Comparison of ENCODE assay signal across 12 cellular contexts in genomic region chr14:81209187-81209836, GRCh38. TPM values are rescaled to one million over a fixed set of nuclear protein-coding genes. Genes with fewer than 3 reads are reported as not detected.
DNase-seq lines count a peak whose midpoint lies in the region; ATAC-seq and TF ChIP-seq lines count a peak whose summit lies in the region.
"Had no signal": no experiment of that assay in that cellular context is flagged by ENCODE, and none has a peak within 500 bp of the region (broad histone marks: within the 10 kb centered on the region; RNA-seq: fewer than 3 reads in every experiment).

No MANE protein-coding gene starts in this region.

- H3K79me2 ChIP-seq in MM.1S (ENCODE audit: low read length), result peaks cover 58% of the 10 kb centered on the region

- H3K4me1 Mint-ChIP-seq in CD14-positive monocyte, result peaks cover 33% of the 10 kb centered on the region
- H3K4me1 Mint-ChIP-seq in dendritic cell treated with granulocyte-macrophage colony-stimulating factor and Interleukin-4, amounts not matched to agents 40 ng/mL and 50 ng/mL, for 4 days (ENCODE audit: low read depth), result peaks cover 54% of the 10 kb centered on the region
- peaks cover 24% of the 10 kb centered on the region for H3K4me1 Mint-ChIP-seq in activated CD4-positive, alpha-beta T cell treated with anti-CD3 and anti-CD28 coated beads, Interleukin-2, amount 10 ng/mL, durations not matched to agents 24 days and 14 days
- H3K4me1 Mint-ChIP-seq: mesothelial cell of epicardium had no signal

- H3F3A ChIP-seq in MM.1S (ENCODE audit: insufficient read depth, low read length), result no peaks in the 10 kb centered on the region

- H3K36me3 ChIP-seq in MM.1S (replicated peaks; ENCODE audit: insufficient read depth, low read length), result no peaks in the 10 kb centered on the region; the same call in 1 of the 2 replicates

- no peaks in the 10 kb centered on the region for H3K27me3 ChIP-seq in MM.1S (replicated peaks; ENCODE audit: insufficient read depth, low read length)

- peaks cover 0 to 11% (median 4%) of the 10 kb centered on the region in 7 donors for H3K9me3 Mint-ChIP-seq in CD14-positive monocyte
- no peaks in the 10 kb centered on the region for H3K9me3 Mint-ChIP-seq in dendritic cell treated with granulocyte-macrophage colony-stimulating factor and Interleukin-4, amounts not matched to agents 40 ng/mL and 50 ng/mL, for 4 days
- H3K9me3 Mint-ChIP-seq in activated CD4-positive, alpha-beta T cell treated with anti-CD3 and anti-CD28 coated beads, Interleukin-2, amount 10 ng/mL, durations not matched to agents 24 days and 14 days, result no peaks in the 10 kb centered on the region
- H3K9me3 Mint-ChIP-seq: mesothelial cell of epicardium had no signal

- no peaks in the 10 kb centered on the region for H3K9me2 ChIP-seq in MM.1S (replicated peaks; ENCODE audit: insufficient read depth, low read length)

- H3K27ac Mint-ChIP-seq in CD14-positive monocyte, result peak overlapping the region; percentile 90 to 96 (median 94)
- peak overlapping the region; percentile 76 for H3K27ac Mint-ChIP-seq in dendritic cell treated with granulocyte-macrophage colony-stimulating factor and Interleukin-4, amounts not matched to agents 40 ng/mL and 50 ng/mL, for 4 days
- H3K27ac Mint-ChIP-seq in activated CD4-positive, alpha-beta T cell treated with anti-CD3 and anti-CD28 coated beads, Interleukin-2, amount 10 ng/mL, durations not matched to agents 24 days and 14 days, result no peak overlapping the region
- H3K27ac Mint-ChIP-seq: mesothelial cell of epicardium had no signal

- H3K36me3 Mint-ChIP-seq in CD14-positive monocyte, result peaks cover 69 to 75% of the 10 kb centered on the region in 2 donors
- H3K36me3 Mint-ChIP-seq in dendritic cell treated with granulocyte-macrophage colony-stimulating factor and Interleukin-4, amounts not matched to agents 40 ng/mL and 50 ng/mL, for 4 days (ENCODE audit: low read depth), result peaks cover 77% of the 10 kb centered on the region
- peaks cover 55% of the 10 kb centered on the region for H3K36me3 Mint-ChIP-seq in activated CD4-positive, alpha-beta T cell treated with anti-CD3 and anti-CD28 coated beads, Interleukin-2, amount 10 ng/mL, durations not matched to agents 24 days and 14 days (ENCODE audit: low read depth)

- H2AFZ ChIP-seq in MM.1S (ENCODE audit: low read length), result no peak overlapping the region

- no peak overlapping the region for H3K4me2 ChIP-seq in MM.1S (ENCODE audit: low read depth, low read length)
- H3K4me2 ChIP-seq: smooth muscle cell had no signal

- no peaks in the 10 kb centered on the region for H3K9me3 ChIP-seq in MM.1S (replicated peaks; ENCODE audit: insufficient read depth, low read length)

- H3K4me3 ChIP-seq in MM.1S (ENCODE audit: low read length), result no peak overlapping the region
- H3K4me3 ChIP-seq: smooth muscle cell had no signal

- TF ChIP-seq CTCF in CD14-positive monocyte (IDR thresholded peaks at IDR 0.05), result no peak
- TF ChIP-seq CTCF in MM.1S (IDR thresholded peaks at IDR 0.05; ENCODE audit: low read length), result no peak
- TF ChIP-seq CTCF in omental fat pad (IDR thresholded peaks at IDR 0.05), result no peak

- DNase-seq in CD14-positive monocyte (ENCODE audit: low spot score), result peak; percentile 61
- DNase-seq in MM.1S, result no peak
- no peak for DNase-seq in activated CD4-positive, alpha-beta T cell treated with anti-CD3 and anti-CD28 coated beads, Interleukin-2, amount 10 ng/mL, durations not matched to agents 24 days and 14 days
- no peak for DNase-seq in omental fat pad (ENCODE audit: low spot score)
- DNase-seq in cerebellum (ENCODE audit: low spot score), result no peak
- DNase-seq: NCI-H524 treated with DMSO at 0.1 percent for 48 hours, T-helper 1 cell had no signal

- peak; percentile 40 for ATAC-seq in GM21526 (IDR thresholded peaks at IDR 0.05; ENCODE audit: low FRiP score, unreplicated experiment)
- ATAC-seq in omental fat pad (ENCODE audit: low FRiP score), result no peak
- no peak for ATAC-seq in esophagus mucosa

- no peaks in the 10 kb centered on the region for H3K27me3 Mint-ChIP-seq in CD14-positive monocyte (ENCODE audit: low read depth in 3 of 3)
- no peaks in the 10 kb centered on the region for H3K27me3 Mint-ChIP-seq in dendritic cell treated with granulocyte-macrophage colony-stimulating factor and Interleukin-4, amounts not matched to agents 40 ng/mL and 50 ng/mL, for 4 days
- H3K27me3 Mint-ChIP-seq in activated CD4-positive, alpha-beta T cell treated with anti-CD3 and anti-CD28 coated beads, Interleukin-2, amount 10 ng/mL, durations not matched to agents 24 days and 14 days, result no peaks in the 10 kb centered on the region

- H3K4me3 Mint-ChIP-seq in CD14-positive monocyte, result peak overlapping the region in 1 of 2 donors; percentile 60
- peak overlapping the region; percentile 39 for H3K4me3 Mint-ChIP-seq in dendritic cell treated with granulocyte-macrophage colony-stimulating factor and Interleukin-4, amounts not matched to agents 40 ng/mL and 50 ng/mL, for 4 days
- H3K4me3 Mint-ChIP-seq in activated CD4-positive, alpha-beta T cell treated with anti-CD3 and anti-CD28 coated beads, Interleukin-2, amount 10 ng/mL, durations not matched to agents 24 days and 14 days, result no peak overlapping the region
- H3K4me3 Mint-ChIP-seq: mesothelial cell of epicardium had no signal

- H4K20me1 ChIP-seq in MM.1S (ENCODE audit: insufficient read depth, low read length), result no peaks in the 10 kb centered on the region

- peak overlapping the region; percentile 35; the same call in 1 of the 2 replicates for H3K27ac ChIP-seq in MM.1S (ENCODE audit: low read length)

- H3K9ac ChIP-seq in MM.1S (ENCODE audit: low read length), result no peak overlapping the region

- H3K4me1 ChIP-seq in MM.1S (ENCODE audit: low read length), result 0 out of 2 replicates have a peak, but pooled peaks cover 4% of the 10 kb centered on the region

- intact Hi-C loops in CD14-positive monocyte (cut with micrococcal nuclease), result no loop called here
- intact Hi-C loops in dendritic cell treated with granulocyte-macrophage colony-stimulating factor and Interleukin-4, amounts not matched to agents 40 ng/mL and 50 ng/mL, for 4 days (cut with micrococcal nuclease), result no loop called here
- intact Hi-C loops in activated CD4-positive, alpha-beta T cell treated with anti-CD3 and anti-CD28 coated beads, Interleukin-2, amount 10 ng/mL, durations not matched to agents 24 days and 14 days (cut with micrococcal nuclease), result no loop called here

RNA-seq across cellular contexts. Expression of gene GTF2A1, which starts 11.4 kb away (rescaled TPM):
- polyA plus RNA-seq in CD14-positive monocyte, result 10 to 100 TPM in 1 of 2 donors, 1 to 10 TPM in 1; 7.9 to 15.8 TPM
- total RNA-seq in activated CD4-positive, alpha-beta T cell treated with anti-CD3 and anti-CD28 coated beads, Interleukin-2, amount 10 ng/mL, durations not matched to agents 24 days and 14 days, result 42.6 and 43.4 TPM in 2 replicates
- total RNA-seq in omental fat pad (10 to 100 TPM; 17.4 to 32.0 (median 22.8) TPM), esophagus mucosa (21.7 TPM), cerebellum (47.6 TPM)
